In the genomic region with DNA sequence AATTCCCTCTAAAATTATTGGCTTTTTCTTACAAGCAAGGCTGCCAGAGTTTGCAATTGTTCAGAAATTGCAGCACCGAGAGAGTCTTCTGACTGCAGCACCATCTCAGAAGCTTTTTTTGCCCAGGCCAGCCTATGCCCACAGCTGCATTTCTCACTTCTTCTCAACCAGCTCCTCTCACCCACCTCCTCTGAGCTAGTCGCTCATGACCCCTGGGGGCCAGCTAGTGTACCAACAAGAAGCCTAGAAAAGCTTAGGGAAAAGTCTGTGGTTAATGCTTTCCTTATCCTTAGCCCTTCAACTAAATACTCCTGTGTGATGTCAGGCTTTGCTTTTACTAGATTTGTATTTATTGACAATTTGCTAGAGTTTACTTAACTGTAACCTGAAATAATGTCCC, we compare ENCODE assay signal across 8 cellular contexts.
DNase-seq lines count a peak whose midpoint lies in the region; ATAC-seq and TF ChIP-seq lines count a peak whose summit lies in the region.

No MANE protein-coding gene starts in this region.

- TF ChIP-seq POLR2A in suprapubic skin (IDR thresholded peaks at IDR 0.05) = no peak

- H3K9me3 ChIP-seq in AG04450 (ENCODE audit: control insufficient read depth, insufficient read depth, low read length) = no peaks in the 10 kb centered on the region
- no peaks in the 10 kb centered on the region for H3K9me3 ChIP-seq in suprapubic skin

- ATAC-seq in GM18861 (IDR thresholded peaks at IDR 0.05; ENCODE audit: unreplicated experiment) = no peak

- WGBS in suprapubic skin = 10% methylated on average over 2 of the region's 2 CpGs

- no peaks in the 10 kb centered on the region for H3K4me1 ChIP-seq in suprapubic skin

- no peak overlapping the region for H3K27ac ChIP-seq in AG04450 (ENCODE audit: low read depth, low read length)
- no peak overlapping the region for H3K27ac ChIP-seq in suprapubic skin

- H3K27me3 ChIP-seq in AG04450 (ENCODE audit: control insufficient read depth, insufficient read depth, low read length) (peaks cover 16% of the 10 kb centered on the region), suprapubic skin (no peaks in the 10 kb centered on the region)

- DNase-seq in AG04450 (ENCODE audit: low read depth, low spot score) (peak; percentile 51), HuH-7 (ENCODE audit: low spot score) (peak; percentile 30), SK-MEL-5 (ENCODE audit: low read depth, low spot score) (peak; percentile 51), globus pallidus (ENCODE audit: low spot score) (peak; percentile 40), skeletal muscle cell (ENCODE audit: low read depth) (peak; percentile 41), suprapubic skin (ENCODE audit: low spot score in 2 of 2) (no peak)

- in situ Hi-C loops in SK-MEL-5 (cut with HindIII; ENCODE audit: low pct_unique_long_range_greater_than_20kb, low sequenced_read_pairs) = no loop called here

- TF ChIP-seq CTCF in AG04450 (IDR thresholded peaks at IDR 0.05; ENCODE audit: low read depth, low read length) (peak; percentile 78), GM12875 (IDR thresholded peaks at IDR 0.05; ENCODE audit: borderline replicate concordance, insufficient read depth, low read depth, low read length) (peak; percentile 60; the same call in 1 of the 2 replicates), suprapubic skin (IDR thresholded peaks at IDR 0.05) (peak in 1 of 2 donors; percentile 21)

- CTCF ChIA-PET in AG04450 (lab: Charles Lee) = interaction anchor here (0.6 to 7.1 kb wide), 22 partner anchors 9 to 802 kb away, joined by 3 to 129 read pairs (median 4); no protein-coding TSS in a partner anchor

- H3K36me3 ChIP-seq in suprapubic skin = no peaks in the 10 kb centered on the region

- H3K4me3 ChIP-seq in AG04450 (ENCODE audit: low read depth, low read length) (no peak overlapping the region), GM12875 (ENCODE audit: low read depth, low read length) (no peak overlapping the region), skeletal muscle cell (ENCODE audit: low read depth, low read length) (no peak overlapping the region), suprapubic skin (no peak overlapping the region)

- POLR2A ChIA-PET in AG04450 (lab: Yijun Ruan, JAX) = interaction anchor here (0.5 kb wide), 1 partner anchor 429 kb away, joined by 3 read pairs; no protein-coding TSS in a partner anchor

- TF ChIP-seq EP300 in suprapubic skin (IDR thresholded peaks at IDR 0.05) = no peak

Comparison
In these comparisons a context has a peak if more than half of its experiments do, and no peak if none do; other contexts are left out.
1. DNase-seq: peak in AG04450 (single experiment), HuH-7 (single experiment), SK-MEL-5 (single experiment), globus pallidus (single experiment) and skeletal muscle cell (single experiment); none in suprapubic skin (0 of 2).